1 cellular context compared by ENCODE assay signal in the genomic region with DNA sequence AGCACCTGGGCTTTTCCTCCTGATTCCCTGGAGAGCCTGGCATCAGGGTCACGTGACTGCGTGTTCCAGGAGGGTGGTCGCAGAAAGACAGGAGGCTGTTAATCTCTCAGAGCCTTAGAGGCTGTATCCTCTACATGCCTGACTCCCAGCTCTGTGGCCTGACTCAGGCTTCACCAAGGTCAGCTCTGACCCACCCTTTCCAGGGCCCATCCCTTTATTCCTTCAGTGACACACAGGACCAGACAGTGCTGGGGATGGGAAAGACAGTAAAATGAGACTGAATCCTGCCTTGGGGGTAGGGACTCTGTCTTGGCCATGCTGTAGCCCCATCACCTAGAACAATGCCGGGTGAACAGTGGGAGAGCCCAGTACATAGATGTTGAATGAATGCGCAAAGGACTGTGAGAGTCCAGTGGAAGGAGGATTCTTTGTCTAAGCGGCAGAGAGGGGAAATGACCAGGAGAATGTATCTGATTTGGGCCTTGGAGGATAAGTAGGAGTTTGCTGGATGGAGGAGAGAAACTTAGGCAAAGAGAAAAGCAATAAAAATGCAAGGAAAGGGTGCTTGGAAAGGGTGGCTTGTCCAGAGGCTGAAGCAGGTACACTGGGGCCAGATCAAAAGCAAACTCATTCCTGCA.
A peak's percentile ranks its signal among the peaks of the same experiment; 100 is the strongest.
TF ChIP-seq lines count a peak whose summit lies in the region.

No MANE protein-coding gene starts in this region.

TF ChIP-seq in K562, 482 proteins besides CTCF, POLR2A, EP300 and RAD21:
- TF ChIP-seq ZEB2 (IDR thresholded peaks at IDR 0.05) (no peak), GTF2E2 (tag; IDR thresholded peaks at IDR 0.05) (no peak), RNF2 (IDR thresholded peaks at IDR 0.05) (no peak), LARP7 (IDR thresholded peaks at IDR 0.05) (no peak)
- TF ChIP-seq, protein P1, sequence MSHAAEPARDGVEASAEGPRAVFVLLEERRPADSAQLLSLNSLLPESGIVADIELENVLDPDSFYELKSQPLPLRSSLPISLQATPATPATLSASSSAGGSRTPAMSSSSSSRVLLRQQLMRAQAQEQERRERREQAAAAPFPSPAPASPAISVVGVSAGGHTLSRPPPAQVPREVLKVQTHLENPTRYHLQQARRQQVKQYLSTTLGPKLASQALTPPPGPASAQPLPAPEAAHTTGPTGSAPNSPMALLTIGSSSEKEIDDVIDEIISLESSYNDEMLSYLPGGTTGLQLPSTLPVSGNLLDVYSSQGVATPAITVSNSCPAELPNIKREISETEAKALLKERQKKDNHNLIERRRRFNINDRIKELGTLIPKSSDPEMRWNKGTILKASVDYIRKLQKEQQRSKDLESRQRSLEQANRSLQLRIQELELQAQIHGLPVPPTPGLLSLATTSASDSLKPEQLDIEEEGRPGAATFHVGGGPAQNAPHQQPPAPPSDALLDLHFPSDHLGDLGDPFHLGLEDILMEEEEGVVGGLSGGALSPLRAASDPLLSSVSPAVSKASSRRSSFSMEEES (CRISPR knock-in tag; IDR thresholded peaks at IDR 0.05), result peak; percentile 35
TF ChIP-seq in K562: peak in this region for 1.
